Comparison of ENCODE assay signal across 26 cellular contexts in genomic region chr6:129282053-129282452, GRCh38.
"Had no signal": no experiment of that assay in that cellular context is flagged by ENCODE, and none has a peak within 500 bp of the region (broad histone marks: within the 10 kb centered on the region; RNA-seq: fewer than 3 reads in every experiment).

No MANE protein-coding gene starts in this region.

- H3K9ac ChIP-seq: neural progenitor cell, parathyroid adenoma had no signal

- H3K9me3 Mint-ChIP-seq: endodermal cell; naive thymus-derived CD8-positive, alpha-beta T cell; neural progenitor cell; stimulated activated memory B cell treated with anti-CD40 and anti-IgM and Interleukin-4, amounts not matched to agents 10 μg/mL and 1 μg/mL and 100 μg/mL, for 72 hours; type B pancreatic cell had no signal

- H3K36me3 Mint-ChIP-seq: naive thymus-derived CD8-positive, alpha-beta T cell; neural progenitor cell; stimulated activated memory B cell treated with anti-CD40 and anti-IgM and Interleukin-4, amounts not matched to agents 10 μg/mL and 1 μg/mL and 100 μg/mL, for 72 hours; type B pancreatic cell had no signal

- H3K4me1 ChIP-seq: colonic mucosa, parathyroid adenoma, sigmoid colon, tibial artery had no signal

- H3K27ac Mint-ChIP-seq: endodermal cell; neural progenitor cell; progenitor cell of endocrine pancreas; stimulated activated memory B cell treated with anti-CD40 and anti-IgM and Interleukin-4, amounts not matched to agents 10 μg/mL and 1 μg/mL and 100 μg/mL, for 72 hours; type B pancreatic cell had no signal

- H3K4me2 ChIP-seq: hepatocyte, neural progenitor cell had no signal

- H3K4me3 ChIP-seq: colonic mucosa, gastrocnemius medialis, heart left ventricle, hepatocyte, left lung, neural progenitor cell, sigmoid colon, testis, tibial artery had no signal

- ATAC-seq: esophagus mucosa; gastrocnemius medialis; left cardiac atrium; left lung; naive thymus-derived CD8-positive, alpha-beta T cell; stimulated activated memory B cell treated with anti-CD40 and anti-IgM and Interleukin-4, amounts not matched to agents 10 μg/mL and 1 μg/mL and 100 μg/mL, for 72 hours; stimulated activated naive CD8-positive, alpha-beta T cell treated with anti-CD3 and anti-CD28 coated beads, Interleukin-15, Interleukin-2, amounts not matched to agents 100 U/mL and 50 U/mL, for 24 hours had no signal

- H2AFZ ChIP-seq: hepatocyte, parathyroid adenoma had no signal

- H3K9me3 ChIP-seq: colonic mucosa, gastrocnemius medialis, heart left ventricle, left lung, sigmoid colon, testis, tibial artery had no signal

- H3K27me3 Mint-ChIP-seq: progenitor cell of endocrine pancreas; stimulated activated memory B cell treated with anti-CD40 and anti-IgM and Interleukin-4, amounts not matched to agents 10 μg/mL and 1 μg/mL and 100 μg/mL, for 72 hours had no signal

- H3K27me3 ChIP-seq: colonic mucosa, gastrocnemius medialis, heart left ventricle, hepatocyte, left lung, neural progenitor cell, sigmoid colon, testis, tibial artery had no signal

- DNase-seq: colonic mucosa; dermis blood vessel endothelial cell; endodermal cell; foreskin fibroblast; gastrocnemius medialis; heart left ventricle; left cardiac atrium; left lung; mesenchymal stem cell; midbrain; naive thymus-derived CD8-positive, alpha-beta T cell; sigmoid colon; stimulated activated CD4-positive, alpha-beta T cell treated with anti-CD3 and anti-CD28 coated beads, Interleukin-2, amount 100 ng/mL, for 24 hours; stimulated activated CD4-positive, alpha-beta T cell treated with anti-CD3 and anti-CD28 coated beads, Interleukin-4, amount 100 ng/mL, for 24 hours; stimulated activated naive CD8-positive, alpha-beta T cell treated with anti-CD3 and anti-CD28 coated beads, Interleukin-15, Interleukin-2, amounts not matched to agents 100 U/mL and 50 U/mL, for 24 hours; substantia nigra; testis; tibial artery had no signal

- H3K4me1 Mint-ChIP-seq: neural progenitor cell; stimulated activated memory B cell treated with anti-CD40 and anti-IgM and Interleukin-4, amounts not matched to agents 10 μg/mL and 1 μg/mL and 100 μg/mL, for 72 hours had no signal

- H3K27ac ChIP-seq: colonic mucosa, epithelial cell of prostate, gastrocnemius medialis, hepatocyte, left lung, neural progenitor cell, parathyroid adenoma, sigmoid colon, tibial artery had no signal

- H3K36me3 ChIP-seq: colonic mucosa, gastrocnemius medialis, left lung, neural progenitor cell, sigmoid colon, tibial artery had no signal

- H3K4me3 Mint-ChIP-seq: endodermal cell; naive thymus-derived CD8-positive, alpha-beta T cell; neural progenitor cell; stimulated activated memory B cell treated with anti-CD40 and anti-IgM and Interleukin-4, amounts not matched to agents 10 μg/mL and 1 μg/mL and 100 μg/mL, for 72 hours; type B pancreatic cell had no signal
